8 cellular contexts compared by ENCODE assay signal in the genomic region with DNA sequence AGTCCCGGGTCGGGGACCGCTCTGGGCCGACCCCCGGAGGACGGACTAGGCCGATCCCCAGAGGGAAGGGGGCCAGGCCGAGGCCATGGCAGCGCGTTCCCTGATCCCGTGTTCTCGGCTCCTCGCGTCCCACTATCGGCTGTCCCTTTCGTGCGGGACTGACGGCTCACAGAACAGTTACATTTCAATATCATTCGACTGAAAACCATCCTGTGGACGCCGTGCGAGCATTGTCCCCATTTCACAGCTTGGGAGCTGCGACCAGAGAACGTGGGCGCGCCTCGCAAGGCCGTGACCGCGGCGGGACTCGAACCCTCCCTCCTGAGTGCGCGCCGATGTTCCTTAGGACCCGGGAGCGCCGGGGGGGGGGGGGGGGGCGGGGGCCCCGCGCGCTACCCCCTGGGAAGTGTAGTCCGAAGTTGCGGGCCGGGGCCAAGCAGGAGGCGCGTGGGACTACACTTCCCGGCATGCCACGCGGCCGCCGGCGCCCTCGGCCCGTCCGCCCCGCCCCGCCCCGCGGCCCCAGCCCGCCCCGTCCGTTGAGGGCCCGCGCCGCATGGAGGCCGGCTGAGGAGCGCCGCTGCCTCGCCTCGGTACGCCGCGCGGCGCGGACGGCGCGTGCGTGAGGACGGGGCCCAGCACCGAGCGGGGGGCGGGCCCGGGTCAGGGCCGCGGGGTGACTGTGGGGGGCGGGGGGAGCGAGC. TPM values are rescaled to one million over a fixed set of nuclear protein-coding genes. Genes with fewer than 3 reads are reported as not detected.
A peak's percentile ranks its signal among the peaks of the same experiment; 100 is the strongest.
DNase-seq lines count a peak whose midpoint lies in the region; ATAC-seq and TF ChIP-seq lines count a peak whose summit lies in the region.

A gene with protein sequence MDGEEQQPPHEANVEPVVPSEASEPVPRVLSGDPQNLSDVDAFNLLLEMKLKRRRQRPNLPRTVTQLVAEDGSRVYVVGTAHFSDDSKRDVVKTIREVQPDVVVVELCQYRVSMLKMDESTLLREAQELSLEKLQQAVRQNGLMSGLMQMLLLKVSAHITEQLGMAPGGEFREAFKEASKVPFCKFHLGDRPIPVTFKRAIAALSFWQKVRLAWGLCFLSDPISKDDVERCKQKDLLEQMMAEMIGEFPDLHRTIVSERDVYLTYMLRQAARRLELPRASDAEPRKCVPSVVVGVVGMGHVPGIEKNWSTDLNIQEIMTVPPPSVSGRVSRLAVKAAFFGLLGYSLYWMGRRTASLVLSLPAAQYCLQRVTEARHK (plus strand): TSS at position 530 of the 704 bp plus-strand sequence. CDS start 7,148 bp downstream, outside the sequence.

- TF ChIP-seq CTCF in GM13977 (IDR thresholded peaks at IDR 0.05; ENCODE audit: extremely low read depth, insufficient read depth, missing control alignments) (no peak), PC-3 (conservative IDR thresholded peaks at IDR 0.05; ENCODE audit: low read depth, low read length) (no peak), mucosa of descending colon (IDR thresholded peaks at IDR 0.05) (no peak)

- H3K36me3 ChIP-seq in PC-3 (ENCODE audit: low read depth, low read length) = no peaks in the 10 kb centered on the region
- no peaks in the 10 kb centered on the region for H3K36me3 ChIP-seq in mucosa of descending colon (ENCODE audit: low read depth)

- H3K27me3 ChIP-seq in PC-3 (ENCODE audit: low read length) = no peaks in the 10 kb centered on the region

- H2AFZ ChIP-seq in PC-3 (ENCODE audit: low read length) = peak within 1 kb of the TSS; percentile 57; the same call in 1 of the 2 replicates

- no peaks in the 10 kb centered on the region for H3K9me2 ChIP-seq in PC-3 (replicated peaks; ENCODE audit: low read length)

- ATAC-seq in PC-3 = peak; percentile 77
- ATAC-seq in mucosa of descending colon = peak; percentile 72
- no peak for ATAC-seq in HG02870 (IDR thresholded peaks at IDR 0.05; ENCODE audit: unreplicated experiment)

- intact Hi-C loops in PC-3 (cut with micrococcal nuclease) = no loop called here
- intact Hi-C loops in mucosa of descending colon (cut with DNase I, micrococcal nuclease) = no loop called here

- peak within 1 kb of the TSS; percentile 94 for H3K4me2 ChIP-seq in PC-3 (ENCODE audit: low read length)

- peaks cover 29% of the 10 kb centered on the region for H3K4me1 ChIP-seq in PC-3 (ENCODE audit: insufficient read depth, low read length)
- H3K4me1 ChIP-seq in mucosa of descending colon (ENCODE audit: low read depth) = peaks cover 39% of the 10 kb centered on the region

- H3K27ac ChIP-seq in PC-3 (ENCODE audit: low read length) = peak within 1 kb of the TSS; percentile 29
- peak within 1 kb of the TSS; percentile 61 for H3K27ac ChIP-seq in epithelial cell of prostate

- in situ Hi-C loops in GM13977 (cut with MboI; ENCODE audit: low pct_unique_long_range_greater_than_20kb, low sequenced_read_pairs, unreplicated experiment) = no loop called here

- BruUV-seq in PC-3 (replicated peaks; lab: Mats Ljungman, UMichigan) = no TSS peak

- no peaks in the 10 kb centered on the region for H3K9me3 ChIP-seq in PC-3 (ENCODE audit: low read length)
- no peaks in the 10 kb centered on the region for H3K9me3 ChIP-seq in mucosa of descending colon

- peak within 1 kb of the TSS; percentile 86 for H3K9ac ChIP-seq in PC-3 (ENCODE audit: low read length)

- POLR2A ChIA-PET in PC-3 (lab: Charles Lee; ENCODE audit: unreplicated experiment) = no interaction called here

- H3K79me2 ChIP-seq in PC-3 (ENCODE audit: low read length) = peaks cover 39% of the 10 kb centered on the region

- H3K4me3 ChIP-seq in PC-3 (ENCODE audit: low read length) (peak within 1 kb of the TSS; percentile 77), mucosa of descending colon (peak within 1 kb of the TSS; percentile 38)

- no peaks in the 10 kb centered on the region for H4K20me1 ChIP-seq in PC-3 (ENCODE audit: low read length)

- CTCF ChIA-PET in PC-3 (lab: Charles Lee) = no interaction called here

- DNase-seq in GM13977 (ENCODE audit: low spot score) (peak; percentile 99), HK-2 (ENCODE audit: unreplicated experiment) (peak; percentile 88), PC-3 (peak; percentile 82), activated T-cell treated with anti-CD3 and anti-CD28 coated beads for 48 hours (ENCODE audit: low read depth) (peak; percentile 91), epithelial cell of prostate (ENCODE audit: low read depth, low spot score) (peak; percentile 51), mucosa of descending colon (peak; percentile 88 to 94 (median 93))
- DNase-seq in stimulated activated CD8-positive, alpha-beta memory T cell treated with anti-CD3 and anti-CD28 coated beads, Interleukin-2, amount 100 ng/mL, for 1 hour (ENCODE audit: low read depth in 2 of 2) = peak; percentile 71 to 79

- no peaks in the 10 kb centered on the region for H3F3A ChIP-seq in PC-3 (ENCODE audit: low read length, unreplicated experiment)

RNA-seq across cellular contexts. Expression of the gene that starts here (rescaled TPM):
- total RNA-seq in PC-3 (2014; rRNA removed) (53.4 and 59.8 TPM in 2 replicates), mucosa of descending colon (10 to 100 TPM; 36.8 to 52.6 (median 42.7) TPM)
